15 cellular contexts compared by ENCODE assay signal in the genomic region with DNA sequence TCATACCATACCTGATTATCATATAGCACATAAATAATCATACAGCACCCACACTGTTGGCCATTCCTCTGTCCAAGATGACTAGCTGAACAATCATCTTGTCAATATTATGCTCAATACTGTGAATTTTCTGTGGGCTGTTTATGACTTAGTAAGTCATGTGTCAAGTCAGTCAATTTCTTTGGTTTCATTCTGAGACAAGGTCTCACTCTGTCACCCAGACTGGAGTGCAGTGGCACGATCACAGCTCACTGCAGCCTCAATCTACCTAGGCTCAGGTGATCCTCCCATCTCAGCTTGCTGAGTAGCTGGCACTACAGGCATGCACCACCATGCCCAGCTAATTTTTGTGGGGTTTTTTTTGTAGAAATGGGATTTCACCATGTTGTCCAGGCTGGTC. TPM values are rescaled to one million over a fixed set of nuclear protein-coding genes. Genes with fewer than 3 reads are reported as not detected.
DNase-seq lines count a peak whose midpoint lies in the region; ATAC-seq lines count a peak whose summit lies in the region.
"Had no signal": no experiment of that assay in that cellular context is flagged by ENCODE, and none has a peak within 500 bp of the region (broad histone marks: within the 10 kb centered on the region; RNA-seq: fewer than 3 reads in every experiment).

No MANE protein-coding gene starts in this region.

- peaks cover 53% of the 10 kb centered on the region for H3K4me1 Mint-ChIP-seq in activated naive CD4-positive, alpha-beta T cell treated with anti-CD3 and anti-CD28 coated beads for 36 hours (ENCODE audit: low read depth)
- H3K4me1 Mint-ChIP-seq in stimulated activated naive CD8-positive, alpha-beta T cell treated with anti-CD3 and anti-CD28 coated beads, Interleukin-15, amount 100 ng/mL, for 72 hours, result peaks cover 73% of the 10 kb centered on the region

- no peak overlapping the region for H3K4me3 Mint-ChIP-seq in activated naive CD4-positive, alpha-beta T cell treated with anti-CD3 and anti-CD28 coated beads for 36 hours
- no peak overlapping the region for H3K4me3 Mint-ChIP-seq in stimulated activated naive CD8-positive, alpha-beta T cell treated with anti-CD3 and anti-CD28 coated beads, Interleukin-15, amount 100 ng/mL, for 72 hours
- H3K4me3 Mint-ChIP-seq: endodermal cell had no signal

- peak; percentile 70 for ATAC-seq in HG02642 (IDR thresholded peaks at IDR 0.05; ENCODE audit: poor library complexity, unreplicated experiment)
- ATAC-seq in HG03565 (IDR thresholded peaks at IDR 0.05; ENCODE audit: unreplicated experiment), result peak; percentile 73
- peak; percentile 79 for ATAC-seq in stimulated activated naive CD8-positive, alpha-beta T cell treated with anti-CD3 and anti-CD28 coated beads, Interleukin-15, amount 100 ng/mL, for 72 hours
- ATAC-seq in GM19397 (IDR thresholded peaks at IDR 0.05; ENCODE audit: unreplicated experiment), result no peak
- ATAC-seq: psoas muscle had no signal

- intact Hi-C loops in activated naive CD4-positive, alpha-beta T cell treated with anti-CD3 and anti-CD28 coated beads for 36 hours (cut with micrococcal nuclease), result loop anchor here (1.0 to 5.0 kb wide), 2 partner anchors 33 to 512 kb away; partner anchors contain the start of gene LCT

- H3K27ac Mint-ChIP-seq in activated naive CD4-positive, alpha-beta T cell treated with anti-CD3 and anti-CD28 coated beads for 36 hours, result no peak overlapping the region
- no peak overlapping the region for H3K27ac Mint-ChIP-seq in stimulated activated naive CD8-positive, alpha-beta T cell treated with anti-CD3 and anti-CD28 coated beads, Interleukin-15, amount 100 ng/mL, for 72 hours

- peaks cover 92% of the 10 kb centered on the region for H3K36me3 Mint-ChIP-seq in activated naive CD4-positive, alpha-beta T cell treated with anti-CD3 and anti-CD28 coated beads for 36 hours (ENCODE audit: low read depth)

- no peaks in the 10 kb centered on the region for H3K27me3 Mint-ChIP-seq in activated naive CD4-positive, alpha-beta T cell treated with anti-CD3 and anti-CD28 coated beads for 36 hours (ENCODE audit: low read depth)
- H3K27me3 Mint-ChIP-seq in stimulated activated naive CD8-positive, alpha-beta T cell treated with anti-CD3 and anti-CD28 coated beads, Interleukin-15, amount 100 ng/mL, for 72 hours, result no peaks in the 10 kb centered on the region

- CTCF ChIA-PET in activated naive CD4-positive, alpha-beta T cell treated with anti-CD3 and anti-CD28 coated beads for 36 hours (lab: Charles Lee), result interaction anchor here (1.2 kb wide), 2 partner anchors 19 to 513 kb away, joined by 3 read pairs; no protein-coding TSS in a partner anchor

- H3K9me3 Mint-ChIP-seq in activated naive CD4-positive, alpha-beta T cell treated with anti-CD3 and anti-CD28 coated beads for 36 hours, result no peaks in the 10 kb centered on the region
- H3K9me3 Mint-ChIP-seq in stimulated activated naive CD8-positive, alpha-beta T cell treated with anti-CD3 and anti-CD28 coated beads, Interleukin-15, amount 100 ng/mL, for 72 hours, result no peaks in the 10 kb centered on the region

- DNase-seq in activated naive CD4-positive, alpha-beta T cell treated with anti-CD3 and anti-CD28 coated beads for 36 hours, result peak; percentile 29
- no peak for DNase-seq in activated naive CD4-positive, alpha-beta T cell treated with anti-CD3 and anti-CD28 coated beads, Interleukin-2, amount 50 U/mL, for 16 hours
- DNase-seq in stimulated activated naive CD8-positive, alpha-beta T cell treated with anti-CD3 and anti-CD28 coated beads, Interleukin-15, amount 100 ng/mL, for 72 hours, result no peak
- no peak for DNase-seq in hypothalamus (lab: John Stamatoyannopoulos, UW)
- no peak for DNase-seq in DMS53 (lab: John Stamatoyannopoulos, UW)
- DNase-seq: endodermal cell; NCI-H1436; NCI-H526 treated with DMSO at 0.1 percent for 48 hours; psoas muscle; stimulated activated CD4-positive, alpha-beta T cell treated with anti-CD3 and anti-CD28 coated beads, Interleukin-2, amount 100 ng/mL, for 48 hours; stimulated activated naive CD4-positive, alpha-beta T cell treated with Interleukin-2 at 50 U/mL for 16 hours; T-helper 9 cell had no signal

RNA-seq across cellular contexts. Expression of gene MCM6, which starts 5.7 kb away (rescaled TPM):
- 100 to 1,000 TPM; 221 to 226 TPM for total RNA-seq in activated naive CD4-positive, alpha-beta T cell treated with anti-CD3 and anti-CD28 coated beads for 36 hours

RNA-seq across cellular contexts. Expression of gene LCT, which starts 33.6 kb away (rescaled TPM):
- under 1 TPM; 0.05 to 0.07 TPM for total RNA-seq in activated naive CD4-positive, alpha-beta T cell treated with anti-CD3 and anti-CD28 coated beads for 36 hours
